In genomic region chrX:110966046-110966445, GRCh38 we compare ENCODE assay signal across 20 cellular contexts.
"Had no signal": no experiment of that assay in that cellular context is flagged by ENCODE, and none has a peak within 500 bp of the region (broad histone marks: within the 10 kb centered on the region; RNA-seq: fewer than 3 reads in every experiment).

No MANE protein-coding gene starts in this region.

- H3K9me3 ChIP-seq: SJCRH30 had no signal

- DNase-seq: KBM-7; NCI-H1048; NCI-H1105; NCI-H1417; NCI-H1436 treated with DMSO at 0.1 percent for 48 hours; NCI-H1694; NCI-H187 treated with DMSO at 0.1 percent for 48 hours; NCI-H2029 treated with DMSO at 0.1 percent for 48 hours; NCI-H2171 treated with DMSO at 0.1 percent for 48 hours; NCI-H2227 treated with DMSO at 0.1 percent for 48 hours; NCI-H524; NCI-H526 treated with DMSO at 0.1 percent for 48 hours; NCI-H774; NK-92 treated with Interleukin-12 subunit alpha and Interleukin-12 subunit beta, amount 100 ng/mL, for 24 hours; PC-3; SHP77 treated with DMSO at 0.1 percent for 48 hours had no signal

- H3K4me3 ChIP-seq: SJCRH30 had no signal

- ATAC-seq: Panc1, PC-3, Right ventricle myocardium inferior, SK-N-SH treated with all-trans-retinoic acid at 6 μM for 48 hours had no signal

- H3K36me3 ChIP-seq: SJCRH30 had no signal

- H3K27me3 ChIP-seq: SJCRH30 had no signal
